Comparison of ENCODE assay signal across 9 cellular contexts in the genomic region with DNA sequence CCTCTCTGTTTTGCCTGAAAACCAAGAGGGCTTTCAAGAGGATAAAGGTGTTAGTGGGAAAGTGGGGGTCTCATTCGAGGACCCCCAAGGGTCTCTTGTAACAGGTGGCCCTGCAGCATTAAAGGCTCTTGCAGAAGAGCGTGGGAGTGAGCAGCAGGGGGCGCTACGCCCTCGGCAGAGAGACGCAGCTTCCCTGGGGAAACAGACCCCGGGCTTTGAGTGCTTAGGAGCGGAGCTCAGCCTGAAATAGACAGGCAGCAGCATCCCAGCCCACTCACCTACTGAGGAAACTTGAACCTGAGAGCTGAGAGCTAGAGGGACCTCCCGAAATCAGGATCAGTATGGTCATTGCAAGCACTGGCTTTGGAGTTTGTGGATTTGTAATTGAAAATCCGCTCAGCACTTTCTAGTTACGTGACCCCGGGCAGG. TPM values are rescaled to one million over a fixed set of nuclear protein-coding genes. Genes with fewer than 3 reads are reported as not detected.
A peak's percentile ranks its signal among the peaks of the same experiment; 100 is the strongest.
DNase-seq lines count a peak whose midpoint lies in the region; ATAC-seq, FAIRE-seq and TF ChIP-seq lines count a peak whose summit lies in the region.
"Had no signal": no experiment of that assay in that cellular context is flagged by ENCODE, and none has a peak within 500 bp of the region (broad histone marks: within the 10 kb centered on the region; RNA-seq: fewer than 3 reads in every experiment).

No MANE protein-coding gene starts in this region.

- no peak for ATAC-seq in activated CD8-positive, alpha-beta memory T cell treated with anti-CD3 and anti-CD28 coated beads, Interleukin-2, amount 10 ng/mL, durations not matched to agents 7 days and 5 days
- peak; percentile 81 for ATAC-seq in WTC11
- no peak for ATAC-seq in esophagus mucosa
- ATAC-seq: stimulated activated naive CD8-positive, alpha-beta T cell treated with anti-CD3 and anti-CD28 coated beads, Interleukin-15, amount 100 ng/mL, for 72 hours had no signal

- H3K27ac Mint-ChIP-seq in activated CD8-positive, alpha-beta memory T cell treated with anti-CD3 and anti-CD28 coated beads, Interleukin-2, amount 10 ng/mL, durations not matched to agents 7 days and 5 days, result no peak overlapping the region
- H3K27ac Mint-ChIP-seq in WTC11 (no peak overlapping the region), endothelial cell (ENCODE audit: unreplicated experiment) (no peak overlapping the region)
- H3K27ac Mint-ChIP-seq: stimulated activated naive CD8-positive, alpha-beta T cell treated with anti-CD3 and anti-CD28 coated beads, Interleukin-15, amount 100 ng/mL, for 72 hours had no signal

- POLR2A ChIA-PET in WTC11 (lab: Charles Lee), result no interaction called here

- peak; percentile 92 for TF ChIP-seq CTCF in WTC11 (IDR thresholded peaks at IDR 0.05)
- TF ChIP-seq CTCF in endothelial cell (IDR thresholded peaks at IDR 0.05; ENCODE audit: unreplicated experiment), result peak; percentile 79

- no peak overlapping the region for H3K4me3 Mint-ChIP-seq in activated CD8-positive, alpha-beta memory T cell treated with anti-CD3 and anti-CD28 coated beads, Interleukin-2, amount 10 ng/mL, durations not matched to agents 7 days and 5 days
- H3K4me3 Mint-ChIP-seq in WTC11, result no peak overlapping the region
- H3K4me3 Mint-ChIP-seq in endothelial cell (ENCODE audit: unreplicated experiment), result no peak overlapping the region
- H3K4me3 Mint-ChIP-seq: stimulated activated naive CD8-positive, alpha-beta T cell treated with anti-CD3 and anti-CD28 coated beads, Interleukin-15, amount 100 ng/mL, for 72 hours had no signal

- peaks cover 40% of the 10 kb centered on the region for H3K27me3 Mint-ChIP-seq in activated CD8-positive, alpha-beta memory T cell treated with anti-CD3 and anti-CD28 coated beads, Interleukin-2, amount 10 ng/mL, durations not matched to agents 7 days and 5 days
- H3K27me3 Mint-ChIP-seq in WTC11 (ENCODE audit: low read depth) (no peaks in the 10 kb centered on the region; the same call in 1 of the 2 replicates), endothelial cell (ENCODE audit: unreplicated experiment) (no peaks in the 10 kb centered on the region)

- CTCF ChIA-PET in activated CD8-positive, alpha-beta memory T cell treated with anti-CD3 and anti-CD28 coated beads, Interleukin-2, amount 10 ng/mL, durations not matched to agents 7 days and 5 days (lab: Charles Lee), result interaction anchor here (0.7 to 5.1 kb wide), 17 partner anchors 8 to 1045 kb away, joined by 3 to 44 read pairs (median 4); no protein-coding TSS in a partner anchor
- CTCF ChIA-PET in WTC11 (lab: Charles Lee), result interaction anchor here (0.6 to 3.7 kb wide), 75 partner anchors 9 to 1216 kb away, joined by 3 to 40 read pairs (median 4); partner anchors contain the start of gene KIF23

- no peaks in the 10 kb centered on the region for H3K9me3 Mint-ChIP-seq in activated CD8-positive, alpha-beta memory T cell treated with anti-CD3 and anti-CD28 coated beads, Interleukin-2, amount 10 ng/mL, durations not matched to agents 7 days and 5 days (ENCODE audit: low read depth)
- H3K9me3 Mint-ChIP-seq in WTC11, result peaks cover 13% of the 10 kb centered on the region
- H3K9me3 Mint-ChIP-seq in endothelial cell (ENCODE audit: unreplicated experiment), result peaks cover 3% of the 10 kb centered on the region

- peak; percentile 89 for FAIRE-seq in urothelium cell line (lab: Jason Lieb, UNC)

- H3K36me3 Mint-ChIP-seq in activated CD8-positive, alpha-beta memory T cell treated with anti-CD3 and anti-CD28 coated beads, Interleukin-2, amount 10 ng/mL, durations not matched to agents 7 days and 5 days, result peaks cover 2% of the 10 kb centered on the region
- H3K36me3 Mint-ChIP-seq in WTC11, result peaks cover 4% of the 10 kb centered on the region
- peaks cover 4% of the 10 kb centered on the region for H3K36me3 Mint-ChIP-seq in endothelial cell (ENCODE audit: low read depth, unreplicated experiment)

- peak; percentile 82 for DNase-seq in activated CD8-positive, alpha-beta memory T cell treated with anti-CD3 and anti-CD28 coated beads for 24 hours
- no peak for DNase-seq in activated CD8-positive, alpha-beta memory T cell treated with anti-CD3 and anti-CD28 coated beads, Interleukin-2, amount 10 ng/mL, durations not matched to agents 7 days and 5 days
- DNase-seq in NCI-H2029 treated with DMSO at 0.1 percent for 48 hours (lab: John Stamatoyannopoulos, UW) (peak; percentile 13), WTC11 (ENCODE audit: low spot score) (peak; percentile 84), endothelial cell (ENCODE audit: low spot score) (peak; percentile 80), myocyte (ENCODE audit: low read depth) (peak; percentile 36), urothelium cell line (ENCODE audit: low spot score) (peak; percentile 77)

- H3K4me1 Mint-ChIP-seq in activated CD8-positive, alpha-beta memory T cell treated with anti-CD3 and anti-CD28 coated beads, Interleukin-2, amount 10 ng/mL, durations not matched to agents 7 days and 5 days, result peaks cover 5% of the 10 kb centered on the region
- H3K4me1 Mint-ChIP-seq in WTC11, result no peaks in the 10 kb centered on the region
- peaks cover 6% of the 10 kb centered on the region for H3K4me1 Mint-ChIP-seq in endothelial cell (ENCODE audit: unreplicated experiment)

TF ChIP-seq in WTC11, 78 proteins besides CTCF, POLR2A, EP300 and RAD21 (continues in another document):
- TF ChIP-seq, protein P1, sequence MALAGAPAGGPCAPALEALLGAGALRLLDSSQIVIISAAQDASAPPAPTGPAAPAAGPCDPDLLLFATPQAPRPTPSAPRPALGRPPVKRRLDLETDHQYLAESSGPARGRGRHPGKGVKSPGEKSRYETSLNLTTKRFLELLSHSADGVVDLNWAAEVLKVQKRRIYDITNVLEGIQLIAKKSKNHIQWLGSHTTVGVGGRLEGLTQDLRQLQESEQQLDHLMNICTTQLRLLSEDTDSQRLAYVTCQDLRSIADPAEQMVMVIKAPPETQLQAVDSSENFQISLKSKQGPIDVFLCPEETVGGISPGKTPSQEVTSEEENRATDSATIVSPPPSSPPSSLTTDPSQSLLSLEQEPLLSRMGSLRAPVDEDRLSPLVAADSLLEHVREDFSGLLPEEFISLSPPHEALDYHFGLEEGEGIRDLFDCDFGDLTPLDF (CRISPR knock-in tag; IDR thresholded peaks at IDR 0.05), result no peak
- TF ChIP-seq, protein P2, sequence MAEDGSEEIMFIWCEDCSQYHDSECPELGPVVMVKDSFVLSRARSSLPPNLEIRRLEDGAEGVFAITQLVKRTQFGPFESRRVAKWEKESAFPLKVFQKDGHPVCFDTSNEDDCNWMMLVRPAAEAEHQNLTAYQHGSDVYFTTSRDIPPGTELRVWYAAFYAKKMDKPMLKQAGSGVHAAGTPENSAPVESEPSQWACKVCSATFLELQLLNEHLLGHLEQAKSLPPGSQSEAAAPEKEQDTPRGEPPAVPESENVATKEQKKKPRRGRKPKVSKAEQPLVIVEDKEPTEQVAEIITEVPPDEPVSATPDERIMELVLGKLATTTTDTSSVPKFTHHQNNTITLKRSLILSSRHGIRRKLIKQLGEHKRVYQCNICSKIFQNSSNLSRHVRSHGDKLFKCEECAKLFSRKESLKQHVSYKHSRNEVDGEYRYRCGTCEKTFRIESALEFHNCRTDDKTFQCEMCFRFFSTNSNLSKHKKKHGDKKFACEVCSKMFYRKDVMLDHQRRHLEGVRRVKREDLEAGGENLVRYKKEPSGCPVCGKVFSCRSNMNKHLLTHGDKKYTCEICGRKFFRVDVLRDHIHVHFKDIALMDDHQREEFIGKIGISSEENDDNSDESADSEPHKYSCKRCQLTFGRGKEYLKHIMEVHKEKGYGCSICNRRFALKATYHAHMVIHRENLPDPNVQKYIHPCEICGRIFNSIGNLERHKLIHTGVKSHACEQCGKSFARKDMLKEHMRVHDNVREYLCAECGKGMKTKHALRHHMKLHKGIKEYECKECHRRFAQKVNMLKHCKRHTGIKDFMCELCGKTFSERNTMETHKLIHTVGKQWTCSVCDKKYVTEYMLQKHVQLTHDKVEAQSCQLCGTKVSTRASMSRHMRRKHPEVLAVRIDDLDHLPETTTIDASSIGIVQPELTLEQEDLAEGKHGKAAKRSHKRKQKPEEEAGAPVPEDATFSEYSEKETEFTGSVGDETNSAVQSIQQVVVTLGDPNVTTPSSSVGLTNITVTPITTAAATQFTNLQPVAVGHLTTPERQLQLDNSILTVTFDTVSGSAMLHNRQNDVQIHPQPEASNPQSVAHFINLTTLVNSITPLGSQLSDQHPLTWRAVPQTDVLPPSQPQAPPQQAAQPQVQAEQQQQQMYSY (CRISPR knock-in tag; IDR thresholded peaks at IDR 0.05), result no peak
- TF ChIP-seq CREB1 (CRISPR knock-in tag; IDR thresholded peaks at IDR 0.05) (no peak), SOX15 (CRISPR knock-in tag; IDR thresholded peaks at IDR 0.05) (no peak), IRF1 (CRISPR knock-in tag; IDR thresholded peaks at IDR 0.05) (no peak), MXD4 (CRISPR knock-in tag; IDR thresholded peaks at IDR 0.05; ENCODE audit: borderline replicate concordance) (no peak), ZNF423 (CRISPR knock-in tag; IDR thresholded peaks at IDR 0.05) (no peak)

RNA-seq across cellular contexts. Expression of gene RPLP1, which starts 25.7 kb away (rescaled TPM):
- 1,000 to 10,000 TPM; 1,405 to 1,605 TPM for total RNA-seq in activated CD8-positive, alpha-beta memory T cell treated with anti-CD3 and anti-CD28 coated beads, Interleukin-2, amount 10 ng/mL, durations not matched to agents 7 days and 5 days
- total RNA-seq in WTC11 (2021) (2,441 to 2,639 TPM (median 2,597 TPM) in 3 replicates), endothelial cell (ENCODE audit: unreplicated experiment) (1,903 TPM), myocyte (218 and 264 TPM in 2 replicates), esophagus mucosa (2,110 TPM)
- 2,643 TPM for polyA plus RNA-seq in myocyte (2012)
